Comparison of ENCODE assay signal across 19 cellular contexts in genomic region chr6:75363304-75363703, GRCh38.
DNase-seq lines count a peak whose midpoint lies in the region; ATAC-seq and TF ChIP-seq lines count a peak whose summit lies in the region.
"Had no signal": no experiment of that assay in that cellular context is flagged by ENCODE, and none has a peak within 500 bp of the region (broad histone marks: within the 10 kb centered on the region; RNA-seq: fewer than 3 reads in every experiment).

No MANE protein-coding gene starts in this region.

- H3K27me3 ChIP-seq in left ventricle myocardium inferior (ENCODE audit: low read depth) (no peaks in the 10 kb centered on the region), Caco-2 (replicated peaks; ENCODE audit: control insufficient read depth, insufficient read depth, low read length) (no peaks in the 10 kb centered on the region)
- H3K27me3 ChIP-seq: BE2C had no signal

- no peaks in the 10 kb centered on the region for H3K27me3 Mint-ChIP-seq in Caco-2 (ENCODE audit: insufficient read depth, unreplicated experiment)

- BruUV-seq in Caco-2 (replicated peaks; lab: Mats Ljungman, UMichigan): no TSS peak

- CTCF ChIA-PET in Caco-2 (lab: Charles Lee): no interaction called here

- POLR2A ChIA-PET in Caco-2 (lab: Charles Lee): no interaction called here

- H3K4me1 ChIP-seq in left ventricle myocardium inferior (peaks cover 58% of the 10 kb centered on the region), Caco-2 (no peaks in the 10 kb centered on the region; the same call in 1 of the 2 replicates)
- H3K4me1 ChIP-seq: BE2C had no signal

- TF ChIP-seq CTCF in left ventricle myocardium inferior (IDR thresholded peaks at IDR 0.05; ENCODE audit: borderline replicate concordance) (no peak), Caco-2 (IDR thresholded peaks at IDR 0.05; ENCODE audit: insufficient read depth in 1 of 2, low read depth in 1 of 2, low read length in 1 of 2, severe bottlenecking in 1 of 2, unreplicated experiment in 1 of 2) (no peak)

- H3K27ac ChIP-seq in cingulate gyrus (ENCODE audit: low read depth, low read length) (peak overlapping the region; percentile 10), left ventricle myocardium inferior (replicated peaks) (no peak overlapping the region)
- H3K27ac ChIP-seq: 22Rv1 had no signal

- no peak overlapping the region for H3K27ac Mint-ChIP-seq in Caco-2 (ENCODE audit: unreplicated experiment)
- H3K27ac Mint-ChIP-seq: CD4-positive, alpha-beta T cell; H9 had no signal

- H3K9me3 Mint-ChIP-seq in Caco-2 (ENCODE audit: unreplicated experiment): no peaks in the 10 kb centered on the region
- H3K9me3 Mint-ChIP-seq: CD4-positive, alpha-beta T cell had no signal

- ATAC-seq in HG03460 (IDR thresholded peaks at IDR 0.05; ENCODE audit: unreplicated experiment): peak; percentile 44
- ATAC-seq in HG03108 (IDR thresholded peaks at IDR 0.05; ENCODE audit: unreplicated experiment): no peak
- ATAC-seq: Panc1, Right ventricle myocardium inferior had no signal

- no peaks in the 10 kb centered on the region for H3K9me3 ChIP-seq in left ventricle myocardium inferior (replicated peaks)
- no peaks in the 10 kb centered on the region for H3K9me3 ChIP-seq in Caco-2
- H3K9me3 ChIP-seq: BE2C had no signal

- no peak overlapping the region for H3K4me3 Mint-ChIP-seq in Caco-2 (ENCODE audit: unreplicated experiment)
- H3K4me3 Mint-ChIP-seq: CD4-positive, alpha-beta T cell; H9 had no signal

- intact Hi-C loops in left ventricle myocardium inferior (cut with micrococcal nuclease): loop anchor here (10.0 kb wide), 1 partner anchor 151 kb away; no protein-coding TSS in a partner anchor
- intact Hi-C loops in Caco-2 (cut with micrococcal nuclease; ENCODE audit: unreplicated experiment): no loop called here

- H3K36me3 ChIP-seq in left ventricle myocardium inferior: peaks cover 41% of the 10 kb centered on the region
- H3K36me3 ChIP-seq in Caco-2 (ENCODE audit: control insufficient read depth, insufficient read depth, low read length): no peaks in the 10 kb centered on the region
- H3K36me3 ChIP-seq: BE2C had no signal

- no peaks in the 10 kb centered on the region for H3K36me3 Mint-ChIP-seq in Caco-2 (ENCODE audit: insufficient read depth, unreplicated experiment)

- H3K4me3 ChIP-seq in left ventricle myocardium inferior (no peak overlapping the region), Caco-2 (ENCODE audit: low read depth, low read length) (no peak overlapping the region)

- peak; percentile 38 for DNase-seq in DMS53 (lab: John Stamatoyannopoulos, UW)
- no peak for DNase-seq in DMS53 treated with DMSO at 0.1 percent for 48 hours (lab: John Stamatoyannopoulos, UW; ENCODE audit: unreplicated experiment)
- DNase-seq in left ventricle myocardium inferior: no peak
- no peak for DNase-seq in Caco-2
- no peak for DNase-seq in GDM1 (lab: John Stamatoyannopoulos, UW)
- DNase-seq: BE2C; CD4-positive, alpha-beta T cell; DMS79 treated with DMSO at 0.1 percent for 48 hours; H9; NCI-H1048; NCI-H146; NCI-H2081; NCI-H510A treated with DMSO at 0.1 percent for 48 hours had no signal

- no peaks in the 10 kb centered on the region for H3K4me1 Mint-ChIP-seq in Caco-2 (ENCODE audit: low read depth, unreplicated experiment)
